Comparison of ENCODE assay signal across 22 cellular contexts in genomic region chr10:82880776-82881175, GRCh38.
"Had no signal": no experiment of that assay in that cellular context is flagged by ENCODE, and none has a peak within 500 bp of the region (broad histone marks: within the 10 kb centered on the region; RNA-seq: fewer than 3 reads in every experiment).

No MANE protein-coding gene starts in this region.

- H3K27ac ChIP-seq: esophagus squamous epithelium, gastroesophageal sphincter, lower lobe of right lung, neural progenitor cell, pancreas, psoas muscle, sigmoid colon, skin epidermis, testis, tibial nerve, upper lobe of right lung, vagina had no signal

- H3K4me3 ChIP-seq: esophagus squamous epithelium, gastroesophageal sphincter, lower lobe of right lung, neural progenitor cell, pancreas, psoas muscle, sigmoid colon, skin epidermis, testis, tibial nerve, upper lobe of right lung, vagina had no signal

- H2AFZ ChIP-seq: neural progenitor cell had no signal

- H3K36me3 ChIP-seq: esophagus squamous epithelium, gastroesophageal sphincter, lower lobe of right lung, neural progenitor cell, pancreas, sigmoid colon, tibial nerve, upper lobe of right lung, vagina had no signal

- H3K4me1 ChIP-seq: esophagus squamous epithelium, gastroesophageal sphincter, lower lobe of right lung, neural progenitor cell, pancreas, psoas muscle, sigmoid colon, testis, tibial nerve, upper lobe of right lung, vagina had no signal

- DNase-seq: effector memory CD8-positive, alpha-beta T cell; esophagus squamous epithelium; foreskin fibroblast; glutamatergic neuron; islet precursor cell; lower lobe of right lung; midbrain; occipital lobe; pancreas; psoas muscle; sigmoid colon; stimulated activated CD4-positive, alpha-beta T cell treated with anti-CD3 and anti-CD28 coated beads, Interleukin-2, amount 100 ng/mL, for 24 hours; stimulated activated CD4-positive, alpha-beta T cell treated with anti-CD3 and anti-CD28 coated beads, Interleukin-4, amount 100 ng/mL, for 4 hours; stimulated activated naive B cell treated with anti-CD40 and anti-IgM and Interleukin-4, amounts not matched to agents 10 μg/mL and 1 μg/mL and 100 μg/mL, for 72 hours; stimulated activated naive CD8-positive, alpha-beta T cell treated with anti-CD3 and anti-CD28 coated beads, Interleukin-15, amount 100 ng/mL, for 72 hours; testis; upper lobe of right lung had no signal

- H3K9me3 ChIP-seq: esophagus squamous epithelium, gastroesophageal sphincter, lower lobe of right lung, pancreas, psoas muscle, sigmoid colon, testis, tibial nerve, upper lobe of right lung, vagina had no signal

- H3K9ac ChIP-seq: neural progenitor cell had no signal

- H3K4me2 ChIP-seq: neural progenitor cell had no signal

- H3K27me3 ChIP-seq: esophagus squamous epithelium, gastroesophageal sphincter, neural progenitor cell, pancreas, sigmoid colon, testis, tibial nerve, upper lobe of right lung, vagina had no signal
